Comparison of ENCODE assay signal across 12 cellular contexts in the genomic region with DNA sequence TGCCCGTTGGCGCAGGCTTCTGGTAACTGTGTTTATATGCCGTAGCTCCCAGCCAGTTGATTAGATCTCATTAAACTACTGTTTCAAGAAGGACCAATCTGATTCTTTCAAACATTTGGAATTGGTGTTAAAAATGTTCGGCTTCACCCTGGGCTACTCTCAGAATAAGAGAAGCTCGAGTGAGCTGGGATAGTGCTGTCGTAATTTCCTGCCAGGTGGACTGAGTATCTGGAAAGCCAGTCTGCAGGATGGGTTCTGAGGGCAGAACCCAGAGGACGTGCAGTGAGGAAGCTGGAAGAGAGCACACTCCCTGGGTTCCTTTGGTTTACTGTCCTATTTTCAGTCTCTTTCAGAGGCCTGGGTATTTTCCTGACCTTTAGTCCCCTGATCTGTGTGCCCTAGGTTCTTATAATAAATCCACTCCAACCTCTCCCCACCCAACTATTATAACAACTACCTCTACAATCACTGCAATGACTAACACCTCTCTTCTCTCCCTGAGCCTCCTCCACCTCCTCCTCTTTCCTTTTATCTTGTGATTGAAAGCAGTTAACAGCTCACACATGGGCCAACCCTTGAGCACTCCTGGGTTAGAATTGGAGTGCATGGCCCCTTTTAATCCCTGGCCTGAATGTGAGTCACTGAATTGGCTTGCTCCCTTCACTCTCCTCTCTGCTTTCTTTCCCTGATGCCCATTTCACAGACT.
DNase-seq lines count a peak whose midpoint lies in the region; ATAC-seq and TF ChIP-seq lines count a peak whose summit lies in the region.
"Had no signal": no experiment of that assay in that cellular context is flagged by ENCODE, and none has a peak within 500 bp of the region (broad histone marks: within the 10 kb centered on the region; RNA-seq: fewer than 3 reads in every experiment).

No MANE protein-coding gene starts in this region.

- in situ Hi-C loops in transverse colon (cut with MboI; ENCODE audit: low pct_ligation_motif_present in 1 of 4, low pct_unique_long_range_greater_than_20kb in 1 of 4, low sequenced_read_pairs in 3 of 4), result loop anchor here in 2 of 4 donors (10.0 to 25.0 kb wide), 2 partner anchors 176 to 526 kb away; no protein-coding TSS in a partner anchor

- H3K27ac ChIP-seq in SJSA1, result peak overlapping the region; percentile 100
- peak overlapping the region; percentile 79 to 84 (median 81) for H3K27ac ChIP-seq in transverse colon
- H3K27ac ChIP-seq in coronary artery, result no peak overlapping the region

- DNase-seq in activated T-cell treated with anti-CD3 and anti-CD28 coated beads, Interleukin-2, amount 50 U/mL, for 72 hours, result no peak
- no peak for DNase-seq in activated T-cell treated with anti-CD3 and anti-CD28 coated beads for 4 hours
- peak; percentile 60 to 68 for DNase-seq in SJSA1 (ENCODE audit: low read depth in 1 of 2, low spot score in 2 of 2)
- peak; percentile 27 for DNase-seq in iPS-NIHi11 (ENCODE audit: low spot score)
- DNase-seq in transverse colon, result peak; percentile 58
- no peak for DNase-seq in stimulated activated CD4-positive, alpha-beta T cell treated with anti-CD3 and anti-CD28 coated beads, Interleukin-2, amount 100 ng/mL, for 48 hours
- no peak for DNase-seq in coronary artery (ENCODE audit: low spot score)
- no peak for DNase-seq in amygdala (lab: John Stamatoyannopoulos, UW)
- DNase-seq: BE2C, NCI-H1092 had no signal

- peaks cover 33% of the 10 kb centered on the region for H3K4me1 Mint-ChIP-seq in activated T-cell treated with anti-CD3 and anti-CD28 coated beads, Interleukin-2, amount 50 U/mL, for 72 hours (ENCODE audit: low read depth)

- H3K36me3 ChIP-seq in SJSA1 (no peaks in the 10 kb centered on the region), transverse colon (no peaks in the 10 kb centered on the region)
- H3K36me3 ChIP-seq: BE2C had no signal

- no peak for TF ChIP-seq EP300 in transverse colon (IDR thresholded peaks at IDR 0.05; ENCODE audit: low read depth)

- TF ChIP-seq CTCF in transverse colon (IDR thresholded peaks at IDR 0.05), result no peak
- no peak for TF ChIP-seq CTCF in coronary artery (IDR thresholded peaks at IDR 0.05)

- 25 to 49% methylated on average over 6 to 7 of the region's 7 CpGs for WGBS in transverse colon (ENCODE audit: low coverage in 1 of 2), 2 donors

- peaks cover 3 to 11% of the 10 kb centered on the region in 2 donors for H3K36me3 Mint-ChIP-seq in activated T-cell treated with anti-CD3 and anti-CD28 coated beads, Interleukin-2, amount 50 U/mL, for 72 hours (ENCODE audit: insufficient read depth in 2 of 2)
- H3K36me3 Mint-ChIP-seq: brain had no signal

- intact Hi-C loops in transverse colon (cut with DNase I; ENCODE audit: low total_unique reads), result no loop called here

- H3K4me1 ChIP-seq in SJSA1 (replicated peaks), result peaks cover 58% of the 10 kb centered on the region
- peaks cover 4 to 51% (median 31%) of the 10 kb centered on the region in 4 donors for H3K4me1 ChIP-seq in transverse colon
- H3K4me1 ChIP-seq: BE2C had no signal

- peaks cover 0 to 2% of the 10 kb centered on the region in 2 donors for H3K9me3 Mint-ChIP-seq in activated T-cell treated with anti-CD3 and anti-CD28 coated beads, Interleukin-2, amount 50 U/mL, for 72 hours

- peak; percentile 46 to 51 for ATAC-seq in activated T-cell treated with anti-CD3 and anti-CD28 coated beads, Interleukin-2, amount 50 U/mL, for 72 hours (replicated peaks in 1 of 2)
- ATAC-seq: Right ventricle myocardium inferior had no signal

- no peaks in the 10 kb centered on the region for H3K27me3 Mint-ChIP-seq in activated T-cell treated with anti-CD3 and anti-CD28 coated beads, Interleukin-2, amount 50 U/mL, for 72 hours (ENCODE audit: low read depth)

- H3K9me3 ChIP-seq in SJSA1 (replicated peaks) (no peaks in the 10 kb centered on the region), transverse colon (no peaks in the 10 kb centered on the region)
- H3K9me3 ChIP-seq: BE2C had no signal

- H3K27me3 ChIP-seq in SJSA1 (replicated peaks) (no peaks in the 10 kb centered on the region), transverse colon (no peaks in the 10 kb centered on the region)
- H3K27me3 ChIP-seq: BE2C had no signal

- no peak overlapping the region for H3K4me3 Mint-ChIP-seq in activated T-cell treated with anti-CD3 and anti-CD28 coated beads, Interleukin-2, amount 50 U/mL, for 72 hours
- H3K4me3 Mint-ChIP-seq: brain had no signal

- peak; percentile 83 for TF ChIP-seq POLR2A in transverse colon (IDR thresholded peaks at IDR 0.05)

- peak overlapping the region; percentile 47 for H3K27ac Mint-ChIP-seq in activated T-cell treated with anti-CD3 and anti-CD28 coated beads, Interleukin-2, amount 50 U/mL, for 72 hours

- no peak overlapping the region for H3K4me3 ChIP-seq in SJSA1
- H3K4me3 ChIP-seq in transverse colon, result peak overlapping the region in 1 of 4 donors; percentile 43
- no peak overlapping the region for H3K4me3 ChIP-seq in coronary artery

Comparison
In these comparisons a context has a peak if more than half of its experiments do, and no peak if none do; other contexts are left out.
1. DNase-seq: peak in SJSA1 (2 of 2), iPS-NIHi11 (single experiment) and transverse colon (single experiment); none in activated T-cell treated with anti-CD3 and anti-CD28 coated beads, Interleukin-2, amount 50 U/mL, for 72 hours (0 of 2), activated T-cell treated with anti-CD3 and anti-CD28 coated beads for 4 hours (single experiment), stimulated activated CD4-positive, alpha-beta T cell treated with anti-CD3 and anti-CD28 coated beads, Interleukin-2, amount 100 ng/mL, for 48 hours (0 of 2), coronary artery (single experiment) and amygdala (0 of 56).
2. H3K27ac ChIP-seq: peak in SJSA1 (single experiment) and transverse colon (4 of 4); none in coronary artery (0 of 2).